In the genomic region with DNA sequence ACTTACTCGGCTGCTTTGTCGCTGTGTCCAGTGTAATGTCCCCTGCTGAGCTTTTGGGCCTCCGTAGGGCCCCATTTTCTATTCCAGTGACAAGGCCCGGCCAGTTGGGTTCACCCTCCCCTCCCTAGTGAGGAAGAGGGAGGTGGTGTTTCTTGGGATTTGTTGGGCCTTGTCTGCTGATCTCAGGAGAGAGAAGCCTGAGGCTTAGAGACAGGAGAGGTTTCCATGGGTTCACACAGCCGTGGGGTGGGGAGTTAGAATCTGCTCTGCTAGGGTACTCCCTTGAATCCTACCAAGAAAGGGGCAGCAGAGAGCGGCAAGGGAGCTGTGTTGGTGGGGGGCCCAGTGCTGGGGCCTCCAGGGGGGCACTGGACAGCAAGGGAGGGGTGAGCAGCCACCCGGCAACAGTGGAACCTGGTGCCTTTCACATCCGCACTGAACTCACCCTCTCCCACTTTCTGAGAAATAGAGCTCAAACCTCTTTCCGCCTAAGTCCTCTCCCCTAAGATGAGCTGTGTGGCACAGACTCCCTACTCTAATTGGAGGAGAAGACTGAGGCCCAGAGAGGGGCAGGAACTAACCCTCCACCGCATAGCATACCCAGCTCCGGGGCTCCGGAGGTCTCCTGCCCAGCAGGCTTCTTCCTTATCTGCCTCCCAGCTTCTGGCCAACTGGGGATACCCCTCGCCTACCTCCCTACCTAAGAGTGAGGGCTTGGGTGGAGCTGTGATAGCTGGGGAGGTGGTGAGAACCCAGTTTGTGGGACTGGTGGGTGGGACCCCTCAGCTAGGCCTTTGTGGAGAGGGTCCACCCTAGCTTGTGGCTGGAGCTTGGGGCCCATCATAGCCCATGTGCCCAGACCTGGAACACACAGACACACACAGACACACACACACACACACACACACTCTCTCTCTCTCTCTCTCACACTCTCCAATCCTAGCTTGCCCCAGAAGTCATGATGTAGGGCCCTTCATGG, we compare ENCODE assay signal across 19 cellular contexts. TPM values are rescaled to one million over a fixed set of nuclear protein-coding genes. Genes with fewer than 3 reads are reported as not detected.
DNase-seq lines count a peak whose midpoint lies in the region; ATAC-seq, FAIRE-seq and TF ChIP-seq lines count a peak whose summit lies in the region.
"Had no signal": no experiment of that assay in that cellular context is flagged by ENCODE, and none has a peak within 500 bp of the region (broad histone marks: within the 10 kb centered on the region; RNA-seq: fewer than 3 reads in every experiment).

No MANE protein-coding gene starts in this region.

- intact Hi-C loops in GM12878 (cut with micrococcal nuclease; ENCODE audit: unreplicated experiment) = no loop called here

- POLR2A ChIA-PET in activated CD4-positive, alpha-beta T cell treated with anti-CD3 and anti-CD28 coated beads, Interleukin-2, amount 10 ng/mL, durations not matched to agents 7 days and 5 days (lab: Charles Lee) = interaction anchor here (0.6 kb wide), 1 partner anchor 36 kb away, joined by 6 read pairs; no protein-coding TSS in a partner anchor
- POLR2A ChIA-PET in GM12878 (lab: Charles Lee) = interaction anchor here (0.9 to 9.2 kb wide), 6 partner anchors 10 to 342 kb away, joined by 3 to 76 read pairs (median 7); a partner anchor contains a TSS

- 63% methylated on average over 13 of the region's 13 CpGs for WGBS in GM12878 (ENCODE audit: insufficient coverage, insufficient replicate concordance, low lambda C conversion rate, missing lambda C conversion rate)

- no peak for TF ChIP-seq RAD21 in GM12878 (IDR thresholded peaks at IDR 0.05; ENCODE audit: insufficient read depth, low read depth, low read length)

- no peaks in the 10 kb centered on the region for H3K9me3 Mint-ChIP-seq in activated CD4-positive, alpha-beta T cell treated with anti-CD3 and anti-CD28 coated beads, Interleukin-2, amount 10 ng/mL, durations not matched to agents 7 days and 5 days
- H3K9me3 Mint-ChIP-seq: GM23338 had no signal

- no peaks in the 10 kb centered on the region for H3K36me3 Mint-ChIP-seq in activated CD4-positive, alpha-beta T cell treated with anti-CD3 and anti-CD28 coated beads, Interleukin-2, amount 10 ng/mL, durations not matched to agents 7 days and 5 days (ENCODE audit: low read depth)

- no peaks in the 10 kb centered on the region for H3K4me1 ChIP-seq in RWPE2 (ENCODE audit: insufficient read depth, poor library complexity, severe bottlenecking)
- peaks cover 27% of the 10 kb centered on the region for H3K4me1 ChIP-seq in GM12878 (ENCODE audit: control insufficient read depth, insufficient read depth, low read length)

- SMC1A ChIA-PET in GM12878 (lab: Charles Lee; ENCODE audit: uncharacterized antibody, unreplicated experiment) = interaction anchor here (0.6 to 6.5 kb wide), 10 partner anchors 9 to 90 kb away, joined by 3 to 39 read pairs (median 4); a partner anchor contains a TSS

- H3K4me3 ChIP-seq in RWPE2 (ENCODE audit: severe bottlenecking) (no peak overlapping the region), GM12878 (no peak overlapping the region)
- H3K4me3 ChIP-seq: esophagus squamous epithelium, GM23338, SK-N-MC, transverse colon had no signal

- peaks cover 6% of the 10 kb centered on the region; the same call in 1 of the 2 replicates for H3K36me3 ChIP-seq in RWPE2 (ENCODE audit: low read depth)
- H3K36me3 ChIP-seq in GM12878 (ENCODE audit: control insufficient read depth in 2 of 2, insufficient read depth in 2 of 2, low read length in 1 of 2) = no peaks in the 10 kb centered on the region
- H3K36me3 ChIP-seq: transverse colon had no signal

- H3K27me3 ChIP-seq in RWPE2 (ENCODE audit: insufficient read depth, poor library complexity, severe bottlenecking) = no peaks in the 10 kb centered on the region
- no peaks in the 10 kb centered on the region for H3K27me3 ChIP-seq in GM12878 (replicated peaks in 1 of 2; ENCODE audit: control insufficient read depth in 2 of 2, insufficient read depth in 2 of 2, low read length in 1 of 2)
- H3K27me3 ChIP-seq: esophagus squamous epithelium, transverse colon had no signal

- H3K27me3 Mint-ChIP-seq in activated CD4-positive, alpha-beta T cell treated with anti-CD3 and anti-CD28 coated beads, Interleukin-2, amount 10 ng/mL, durations not matched to agents 7 days and 5 days = no peaks in the 10 kb centered on the region

- ATAC-seq in RWPE2 (ENCODE audit: low read depth) = no peak
- ATAC-seq in GM12878 = no peak
- no peak for ATAC-seq in esophagus mucosa
- no peak for ATAC-seq in SK-N-SH treated with all-trans-retinoic acid at 6 μM for 48 hours
- ATAC-seq: HepG2 had no signal

- no peak for FAIRE-seq in GM12878 (lab: Jason Lieb, UNC)
- FAIRE-seq: A204.1, HepG2 had no signal

- H3K9me3 ChIP-seq in RWPE2 (ENCODE audit: severe bottlenecking) (no peaks in the 10 kb centered on the region), GM12878 (replicated peaks; ENCODE audit: control insufficient read depth, insufficient read depth, low read length) (no peaks in the 10 kb centered on the region)
- H3K9me3 ChIP-seq: esophagus squamous epithelium, neutrophil, transverse colon had no signal

- RAD21 ChIA-PET in GM12878 (lab: Charles Lee; ENCODE audit: unreplicated experiment) = interaction anchor here (0.6 to 9.9 kb wide), 14 partner anchors 15 to 121 kb away, joined by 3 to 142 read pairs (median 4); a partner anchor contains a TSS

- TF ChIP-seq POLR2A in GM12878 (IDR thresholded peaks at IDR 0.05; ENCODE audit: low read depth, low read length) = no peak

- no peaks in the 10 kb centered on the region; the same call in 1 of the 2 replicates for H4K20me1 ChIP-seq in GM12878 (ENCODE audit: control insufficient read depth, insufficient read depth)

- no peaks in the 10 kb centered on the region for H3K79me2 ChIP-seq in GM12878 (ENCODE audit: control insufficient read depth, insufficient read depth, low read length)

- TF ChIP-seq CTCF in RWPE2 (IDR thresholded peaks at IDR 0.05; ENCODE audit: poor library complexity, severe bottlenecking) (no peak), GM12878 (IDR thresholded peaks at IDR 0.05 in 2 of 3, conservative IDR thresholded peaks at IDR 0.05 in 1 of 3; ENCODE audit: control insufficient read depth in 2 of 3, extremely low read depth in 1 of 3, insufficient read depth in 1 of 3, low read depth in 3 of 3, low read length in 3 of 3) (no peak)

- H3K4me1 Mint-ChIP-seq in activated CD4-positive, alpha-beta T cell treated with anti-CD3 and anti-CD28 coated beads, Interleukin-2, amount 10 ng/mL, durations not matched to agents 7 days and 5 days = peaks cover 59% of the 10 kb centered on the region

- BruUV-seq in GM12878 (replicated peaks; lab: Mats Ljungman, UMichigan) = no TSS peak

- H3K27ac ChIP-seq in RWPE2 (ENCODE audit: poor library complexity, severe bottlenecking) = no peak overlapping the region
- H3K27ac ChIP-seq in GM12878 (ENCODE audit: control insufficient read depth, insufficient read depth) = no peak overlapping the region
- H3K27ac ChIP-seq: esophagus squamous epithelium, neutrophil, SK-N-MC, transverse colon had no signal

- H2AFZ ChIP-seq in GM12878 (ENCODE audit: control insufficient read depth, low read depth, low read length) = no peak overlapping the region
- H2AFZ ChIP-seq: GM23338 had no signal

- H3K27ac Mint-ChIP-seq in activated CD4-positive, alpha-beta T cell treated with anti-CD3 and anti-CD28 coated beads, Interleukin-2, amount 10 ng/mL, durations not matched to agents 7 days and 5 days = peak overlapping the region; percentile 86

- CTCF ChIA-PET in activated CD4-positive, alpha-beta T cell treated with anti-CD3 and anti-CD28 coated beads, Interleukin-2, amount 10 ng/mL, durations not matched to agents 7 days and 5 days (lab: Charles Lee) = interaction anchor here (0.9 to 1.7 kb wide), 11 partner anchors 12 to 45 kb away, joined by 3 to 7 read pairs (median 3); a partner anchor contains a TSS
- CTCF ChIA-PET in GM12878 (lab: Yijun Ruan, JAX) = interaction anchor here (0.5 to 9.4 kb wide), 11 partner anchors 9 to 566 kb away, joined by 3 to 242 read pairs (median 5); a partner anchor contains a TSS

- peak overlapping the region; percentile 12 for H3K4me3 Mint-ChIP-seq in activated CD4-positive, alpha-beta T cell treated with anti-CD3 and anti-CD28 coated beads, Interleukin-2, amount 10 ng/mL, durations not matched to agents 7 days and 5 days
- H3K4me3 Mint-ChIP-seq: GM23338 had no signal

- in situ Hi-C loops in GM12878 (cut with MboI) = no loop called here

- H3K4me2 ChIP-seq in GM12878 (ENCODE audit: control insufficient read depth, insufficient read depth) = no peak overlapping the region
- H3K4me2 ChIP-seq: GM23338 had no signal

- no peak overlapping the region for H3K9ac ChIP-seq in GM12878 (ENCODE audit: control insufficient read depth, insufficient read depth, low read length)

- no peak for DNase-seq in activated CD4-positive, alpha-beta T cell treated with anti-CD3 and anti-CD28 coated beads, Interleukin-2, amount 10 ng/mL, durations not matched to agents 7 days and 5 days
- no peak for DNase-seq in activated CD4-positive, alpha-beta T cell treated with anti-CD3 and anti-CD28 coated beads for 48 hours
- DNase-seq in RWPE2 (ENCODE audit: low spot score) (peak; percentile 47), GM12878 (ENCODE audit: low read depth, low spot score) (no peak), C1 segment of cervical spinal cord (lab: John Stamatoyannopoulos, UW) (no peak)
- peak; percentile 37 for DNase-seq in stimulated activated CD8-positive, alpha-beta memory T cell treated with anti-CD3 and anti-CD28 coated beads, Interleukin-4, amount 100 ng/mL, for 48 hours
- DNase-seq: EL, esophagus squamous epithelium, NCI-H187 treated with DMSO at 0.1 percent for 48 hours, NCI-H524, transverse colon had no signal

- TF ChIP-seq EP300 in GM12878 (IDR thresholded peaks at IDR 0.05; ENCODE audit: borderline replicate concordance in 1 of 2, control insufficient read depth in 1 of 2, low read depth in 2 of 2, low read length in 2 of 2) = no peak

RNA-seq across cellular contexts. Expression of a gene that starts 6.8 kb away (rescaled TPM):
- 1 to 10 TPM; 2.5 to 3.0 TPM for total RNA-seq in activated CD4-positive, alpha-beta T cell treated with anti-CD3 and anti-CD28 coated beads, Interleukin-2, amount 10 ng/mL, durations not matched to agents 7 days and 5 days
- total RNA-seq in GM12878 (2013; cell fraction: nucleolus; rRNA removed) = 10.4 and 10.6 TPM in 2 replicates
- total RNA-seq in GM12878 (2014; rRNA removed) = 0.11 and 0.23 TPM in 2 replicates
- total RNA-seq in GM12878 (2014; rRNA removed; fragmentation: Illumina TruSeq; extraction: Trizol) = 0.18 and 0.85 TPM in 2 replicates
- total RNA-seq in GM12878 (2021) = 0.69 and 1.5 TPM in 2 replicates
- polyA plus RNA-seq in GM12878 (2011; ENCODE audit: low read depth) = 0.79 TPM
- polyA plus RNA-seq in GM12878 (2011; rRNA removed) = 2.0 and 2.7 TPM in 2 replicates
- polyA plus RNA-seq in GM12878 (2011; cell fraction: cytosol; rRNA removed) = 1.9 and 3.5 TPM in 2 replicates
- polyA plus RNA-seq in GM12878 (2011; cell fraction: nucleus; rRNA removed) = 18.8 and 22.1 TPM in 2 replicates
- 1.8 and 2.9 TPM in 2 replicates for polyA plus RNA-seq in GM12878 (2012)
- polyA plus RNA-seq in GM12878 (2014; fragmentation: Illumina TruSeq; extraction: Trizol) = 0.38 TPM in 1 of 2 replicates, not detected in the other
- polyA plus RNA-seq in GM12878 (2014; fragmentation: Nextera tagmentation; extraction: Ambion mirVana) = not detected
- polyA plus RNA-seq in GM12878 (2014; rRNA removed) = 0.74 and 1.4 TPM in 2 replicates
- polyA plus RNA-seq in GM12878 (2016; fragmentation: Nextera tagmentation; extraction: Ambion mirVana) = under 1 TPM in 1 of 2 experiments, not detected in 1; 0.11 TPM
- polyA minus RNA-seq in GM12878 (2011; rRNA and poly(A)+ RNA removed) = 1.4 and 1.8 TPM in 2 replicates
- 0.94 and 1.1 TPM in 2 replicates for polyA minus RNA-seq in GM12878 (2011; cell fraction: cytosol; rRNA and poly(A)+ RNA removed)
- 1.8 and 2.7 TPM in 2 replicates for polyA minus RNA-seq in GM12878 (2011; cell fraction: nucleus; rRNA and poly(A)+ RNA removed)
- total RNA-seq in esophagus mucosa = 3.1 TPM

RNA-seq across cellular contexts. Expression of a gene that starts 32.3 kb away (rescaled TPM):
- total RNA-seq in activated CD4-positive, alpha-beta T cell treated with anti-CD3 and anti-CD28 coated beads, Interleukin-2, amount 10 ng/mL, durations not matched to agents 7 days and 5 days = 10 to 100 TPM; 13.8 to 16.0 TPM
- 7.7 and 9.6 TPM in 2 replicates for total RNA-seq in GM12878 (2013; cell fraction: nucleolus; rRNA removed)
- 7.9 and 8.4 TPM in 2 replicates for total RNA-seq in GM12878 (2014; rRNA removed)
- total RNA-seq in GM12878 (2014; rRNA removed; fragmentation: Illumina TruSeq; extraction: Trizol) = 3.2 and 4.1 TPM in 2 replicates
- total RNA-seq in GM12878 (2021) = 8.3 and 9.5 TPM in 2 replicates
- 2.3 TPM for polyA plus RNA-seq in GM12878 (2011; ENCODE audit: low read depth)
- polyA plus RNA-seq in GM12878 (2011; rRNA removed) = 8.6 and 9.6 TPM in 2 replicates
- polyA plus RNA-seq in GM12878 (2011; cell fraction: cytosol; rRNA removed) = 11.3 and 12.2 TPM in 2 replicates
- polyA plus RNA-seq in GM12878 (2011; cell fraction: nucleus; rRNA removed) = 21.6 and 25.3 TPM in 2 replicates
- polyA plus RNA-seq in GM12878 (2012) = 4.7 and 7.3 TPM in 2 replicates
- polyA plus RNA-seq in GM12878 (2014; fragmentation: Illumina TruSeq; extraction: Trizol) = 4.8 and 6.0 TPM in 2 replicates
- 1 to 10 TPM in 1 of 2 experiments, under 1 TPM in 1; 0.63 to 1.8 TPM for polyA plus RNA-seq in GM12878 (2014; fragmentation: Nextera tagmentation; extraction: Ambion mirVana)
- 6.0 and 6.3 TPM in 2 replicates for polyA plus RNA-seq in GM12878 (2014; rRNA removed)
- 1 to 10 TPM; 1.6 to 1.7 TPM for polyA plus RNA-seq in GM12878 (2016; fragmentation: Nextera tagmentation; extraction: Ambion mirVana)
- 6.6 and 12.4 TPM in 2 replicates for polyA minus RNA-seq in GM12878 (2011; rRNA and poly(A)+ RNA removed)
- polyA minus RNA-seq in GM12878 (2011; cell fraction: cytosol; rRNA and poly(A)+ RNA removed) = 6.7 and 10.3 TPM in 2 replicates
- polyA minus RNA-seq in GM12878 (2011; cell fraction: nucleus; rRNA and poly(A)+ RNA removed) = 9.1 and 11.5 TPM in 2 replicates
- total RNA-seq in esophagus mucosa = not detected
- total RNA-seq: dermis microvascular lymphatic vessel endothelial cell, GM23338, HepG2 had no signal
- polyA plus RNA-seq: GM23338, HepG2 had no signal

RNA-seq across cellular contexts. Expression of a gene that starts 51.0 kb away (rescaled TPM):
- total RNA-seq in activated CD4-positive, alpha-beta T cell treated with anti-CD3 and anti-CD28 coated beads, Interleukin-2, amount 10 ng/mL, durations not matched to agents 7 days and 5 days = 100 to 1,000 TPM; 409 to 427 TPM
- total RNA-seq in GM12878 (2013; cell fraction: nucleolus; rRNA removed) = 212 and 232 TPM in 2 replicates
- total RNA-seq in GM12878 (2014; rRNA removed) = 246 and 258 TPM in 2 replicates
- total RNA-seq in GM12878 (2014; rRNA removed; fragmentation: Illumina TruSeq; extraction: Trizol) = 261 and 282 TPM in 2 replicates
- 485 and 525 TPM in 2 replicates for total RNA-seq in GM12878 (2021)
- polyA plus RNA-seq in GM12878 (2011; ENCODE audit: low read depth) = 133 TPM
- polyA plus RNA-seq in GM12878 (2011; rRNA removed) = 231 and 237 TPM in 2 replicates
- 156 and 173 TPM in 2 replicates for polyA plus RNA-seq in GM12878 (2011; cell fraction: cytosol; rRNA removed)
- 144 and 217 TPM in 2 replicates for polyA plus RNA-seq in GM12878 (2011; cell fraction: nucleus; rRNA removed)
- 185 and 207 TPM in 2 replicates for polyA plus RNA-seq in GM12878 (2012)
- polyA plus RNA-seq in GM12878 (2014; fragmentation: Illumina TruSeq; extraction: Trizol) = 430 and 445 TPM in 2 replicates
- polyA plus RNA-seq in GM12878 (2014; fragmentation: Nextera tagmentation; extraction: Ambion mirVana) = 100 to 1,000 TPM; 130 to 233 TPM
- 255 and 258 TPM in 2 replicates for polyA plus RNA-seq in GM12878 (2014; rRNA removed)
- polyA plus RNA-seq in GM12878 (2016; fragmentation: Nextera tagmentation; extraction: Ambion mirVana) = 10 to 100 TPM; 67.8 to 73.9 TPM
- polyA minus RNA-seq in GM12878 (2011; rRNA and poly(A)+ RNA removed) = 236 and 343 TPM in 2 replicates
- polyA minus RNA-seq in GM12878 (2011; cell fraction: cytosol; rRNA and poly(A)+ RNA removed) = 95.2 and 97.0 TPM in 2 replicates
- polyA minus RNA-seq in GM12878 (2011; cell fraction: nucleus; rRNA and poly(A)+ RNA removed) = 44.5 and 57.6 TPM in 2 replicates
- 232 TPM for total RNA-seq in esophagus mucosa

Comparison
In these comparisons a context has a peak if more than half of its experiments do, and no peak if none do; other contexts are left out.
1. DNase-seq: peak in RWPE2 (single experiment) and stimulated activated CD8-positive, alpha-beta memory T cell treated with anti-CD3 and anti-CD28 coated beads, Interleukin-4, amount 100 ng/mL, for 48 hours (single experiment); none in activated CD4-positive, alpha-beta T cell treated with anti-CD3 and anti-CD28 coated beads, Interleukin-2, amount 10 ng/mL, durations not matched to agents 7 days and 5 days (single experiment), activated CD4-positive, alpha-beta T cell treated with anti-CD3 and anti-CD28 coated beads for 48 hours (single experiment), GM12878 (single experiment) and C1 segment of cervical spinal cord (0 of 14).